2 cellular contexts compared by ENCODE assay signal in the genomic region with DNA sequence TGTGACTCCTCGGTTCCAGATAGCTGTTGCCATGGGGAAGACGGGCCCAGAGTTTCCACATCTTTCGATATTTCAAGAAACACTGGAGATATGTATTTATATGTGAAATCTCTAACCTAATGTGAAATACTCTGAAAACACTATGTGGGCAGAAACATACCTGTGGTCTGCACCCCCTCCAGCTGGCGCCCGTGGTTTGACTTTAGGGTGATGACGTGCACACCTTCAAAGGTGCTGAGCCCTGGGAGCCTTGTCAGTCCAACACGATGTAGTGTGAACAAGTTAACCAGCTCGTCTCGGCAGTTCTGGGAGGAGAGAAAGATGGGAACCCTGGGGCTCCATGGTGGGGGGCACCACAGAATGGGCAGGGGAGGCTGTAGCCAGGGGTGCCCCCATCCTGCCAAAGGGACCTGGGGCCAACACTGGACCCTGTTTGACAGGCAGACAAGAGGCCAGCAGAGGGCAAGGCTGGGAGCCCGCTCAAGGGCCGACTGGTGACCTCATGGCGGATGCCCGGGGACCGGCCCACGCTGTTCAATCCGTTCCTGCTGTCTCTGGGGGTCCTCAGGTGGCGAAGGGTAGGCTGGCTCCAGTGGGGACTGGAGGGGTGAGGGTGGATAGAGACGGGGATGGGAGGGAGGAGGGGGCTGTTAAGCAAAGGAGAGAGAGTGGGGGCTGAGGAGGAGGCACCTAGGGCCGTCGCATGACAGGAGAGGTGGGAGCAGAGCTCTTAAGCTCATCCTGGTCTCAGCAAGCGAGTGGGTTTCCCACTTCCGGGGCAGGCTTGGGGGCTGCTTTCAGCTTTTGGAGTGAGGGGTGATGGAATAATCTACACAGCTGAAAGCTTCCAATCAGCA.
TF ChIP-seq lines count a peak whose summit lies in the region.

No MANE protein-coding gene starts in this region.

TF ChIP-seq in IMR-90, 13 proteins besides CTCF, POLR2A, EP300 and RAD21:
- no peak for TF ChIP-seq CHD1 (IDR thresholded peaks at IDR 0.05; ENCODE audit: low read depth, low read length)
- no peak for TF ChIP-seq RCOR1 (IDR thresholded peaks at IDR 0.05; ENCODE audit: insufficient replicate concordance, low read length)
- TF ChIP-seq MAFK (IDR thresholded peaks at IDR 0.05; ENCODE audit: low read depth, low read length) = no peak
- no peak for TF ChIP-seq MXI1 (IDR thresholded peaks at IDR 0.05; ENCODE audit: borderline replicate concordance, low read depth, low read length)
- no peak for TF ChIP-seq BHLHE40 (IDR thresholded peaks at IDR 0.05; ENCODE audit: low read depth, low read length)
- no peak for TF ChIP-seq RFX5 (IDR thresholded peaks at IDR 0.05; ENCODE audit: low read depth, low read length)
- no peak for TF ChIP-seq ELK1 (IDR thresholded peaks at IDR 0.05; ENCODE audit: borderline replicate concordance, low read depth, low read length)
TF ChIP-seq in IMR-90: peak in this region for 0.

TF ChIP-seq in HEK293T, 16 proteins besides CTCF, POLR2A, EP300 and RAD21:
- TF ChIP-seq CTBP1 (IDR thresholded peaks at IDR 0.05; ENCODE audit: borderline replicate concordance) (no peak), TARDBP (IDR thresholded peaks at IDR 0.05) (no peak), FOXM1 (IDR thresholded peaks at IDR 0.05; ENCODE audit: borderline replicate concordance) (no peak), NFRKB (IDR thresholded peaks at IDR 0.05) (no peak), ARNT (IDR thresholded peaks at IDR 0.05) (no peak), ELF4 (IDR thresholded peaks at IDR 0.05) (no peak), ZNF384 (IDR thresholded peaks at IDR 0.05) (no peak), BHLHE40 (IDR thresholded peaks at IDR 0.05; ENCODE audit: borderline replicate concordance) (no peak), FOXK2 (IDR thresholded peaks at IDR 0.05) (no peak), HDGF (IDR thresholded peaks at IDR 0.05; ENCODE audit: borderline replicate concordance) (no peak), LEF1 (IDR thresholded peaks at IDR 0.05; ENCODE audit: borderline replicate concordance) (no peak), PKNOX1 (IDR thresholded peaks at IDR 0.05) (no peak), SP1 (IDR thresholded peaks at IDR 0.05) (no peak), SUZ12 (IDR thresholded peaks at IDR 0.05) (no peak), FOXA1 (IDR thresholded peaks at IDR 0.05) (no peak)
